Comparison of ENCODE assay signal across 10 cellular contexts in the genomic region with DNA sequence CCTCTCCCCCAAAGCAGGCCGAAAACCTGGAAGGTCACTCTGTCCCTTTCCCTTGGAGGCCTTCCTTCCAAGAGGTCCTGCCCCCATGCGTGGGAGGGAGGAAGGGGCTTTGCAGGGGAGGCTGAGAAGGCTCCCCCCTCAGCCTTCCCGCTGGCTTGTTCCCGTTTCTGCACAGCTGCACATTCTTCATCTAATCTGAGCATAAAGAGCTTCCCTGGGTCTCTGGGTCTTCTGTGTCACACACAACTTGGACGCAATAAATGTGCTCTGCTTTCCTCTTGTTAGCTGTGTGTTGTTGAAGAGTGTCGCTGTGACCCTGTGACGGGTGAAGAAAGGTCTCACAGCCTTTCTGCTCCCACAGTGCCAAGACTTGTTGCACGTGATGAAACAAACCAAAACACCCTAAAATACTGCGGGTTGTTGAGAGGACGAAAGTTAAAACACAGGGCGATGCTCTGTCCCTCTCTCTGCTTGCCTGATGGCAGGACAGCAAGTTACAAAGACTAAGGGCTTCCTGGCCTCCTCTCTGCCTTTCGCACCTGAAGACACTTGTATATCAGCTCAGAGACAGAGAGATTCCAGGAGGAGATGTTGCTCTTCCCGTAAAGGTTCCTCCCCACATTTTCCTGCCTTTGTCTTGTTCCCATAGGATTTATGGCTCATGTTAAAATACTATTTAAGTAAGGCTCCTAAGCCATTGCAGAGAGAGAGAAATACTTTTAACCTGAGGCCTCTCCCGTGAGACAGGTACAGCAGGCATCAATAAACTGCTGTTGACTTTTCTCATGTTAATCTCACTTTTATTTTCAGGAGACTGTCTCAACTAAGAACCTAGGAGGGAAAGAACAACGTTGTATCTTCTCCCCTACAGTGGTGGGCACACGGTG. TPM values are rescaled to one million over a fixed set of nuclear protein-coding genes. Genes with fewer than 3 reads are reported as not detected.
DNase-seq lines count a peak whose midpoint lies in the region; ATAC-seq and TF ChIP-seq lines count a peak whose summit lies in the region.
"Had no signal": no experiment of that assay in that cellular context is flagged by ENCODE, and none has a peak within 500 bp of the region (broad histone marks: within the 10 kb centered on the region; RNA-seq: fewer than 3 reads in every experiment).

No MANE protein-coding gene starts in this region.

- H3K27me3 ChIP-seq in ectodermal cell (ENCODE audit: control insufficient read depth, insufficient read depth, low read length, poor library complexity, severe bottlenecking): no peaks in the 10 kb centered on the region
- no peaks in the 10 kb centered on the region for H3K27me3 ChIP-seq in tibial artery
- H3K27me3 ChIP-seq in H7 (ENCODE audit: control insufficient read depth, insufficient read depth, low read length): no peaks in the 10 kb centered on the region
- H3K27me3 ChIP-seq: SJCRH30 had no signal

- H3K9me3 ChIP-seq in ectodermal cell (ENCODE audit: control insufficient read depth, low read length) (no peaks in the 10 kb centered on the region), mucosa of descending colon (no peaks in the 10 kb centered on the region), tibial artery (no peaks in the 10 kb centered on the region)
- H3K9me3 ChIP-seq: SJCRH30 had no signal

- intact Hi-C loops in mucosa of descending colon (cut with DNase I, micrococcal nuclease): no loop called here
- intact Hi-C loops in tibial artery (cut with DNase I; ENCODE audit: low total_unique reads): no loop called here

- TF ChIP-seq CTCF in mucosa of descending colon (IDR thresholded peaks at IDR 0.05) (no peak), tibial artery (IDR thresholded peaks at IDR 0.05) (no peak), glutamatergic neuron (IDR thresholded peaks at IDR 0.05; ENCODE audit: partially characterized antibody, unreplicated experiment) (no peak)

- DNase-seq in NOMO-1 treated with DMSO at 0.1 percent for 48 hours (lab: John Stamatoyannopoulos, UW; ENCODE audit: unreplicated experiment): peak; percentile 9
- no peak for DNase-seq in NOMO-1 (lab: John Stamatoyannopoulos, UW; ENCODE audit: unreplicated experiment in 2 of 2)
- DNase-seq in mucosa of descending colon: peak in 1 of 3 donors; percentile 24
- DNase-seq in tibial artery: peak in 1 of 2 donors; percentile 64
- DNase-seq in glutamatergic neuron: no peak
- no peak for DNase-seq in H7
- no peak for DNase-seq in activated T-cell treated with anti-CD3 and anti-CD28 coated beads for 4 hours

- no peak overlapping the region for H3K4me3 Mint-ChIP-seq in glutamatergic neuron (ENCODE audit: unreplicated experiment)

- H3K4me1 ChIP-seq in ectodermal cell (ENCODE audit: control insufficient read depth, insufficient read depth, low read length) (peaks cover 13% of the 10 kb centered on the region), mucosa of descending colon (ENCODE audit: low read depth) (no peaks in the 10 kb centered on the region), tibial artery (peaks cover 0 to 8% (median 0%) of the 10 kb centered on the region in 4 donors)

- H3K4me3 ChIP-seq in ectodermal cell (ENCODE audit: insufficient read depth, low read depth, low read length) (no peak overlapping the region), mucosa of descending colon (no peak overlapping the region), tibial artery (no peak overlapping the region), H7 (ENCODE audit: insufficient read depth, low read depth, low read length) (no peak overlapping the region)
- H3K4me3 ChIP-seq: SJCRH30 had no signal

- H3K4me1 Mint-ChIP-seq in glutamatergic neuron (ENCODE audit: low read depth, unreplicated experiment): peaks cover 7% of the 10 kb centered on the region

- peaks cover 2% of the 10 kb centered on the region for H3K27me3 Mint-ChIP-seq in glutamatergic neuron (ENCODE audit: unreplicated experiment)

- H3K27ac ChIP-seq in ectodermal cell (ENCODE audit: insufficient read depth, low read depth, low read length, poor library complexity, severe bottlenecking): peak overlapping the region; percentile 70
- H3K27ac ChIP-seq in tibial artery: peak overlapping the region; percentile 20 to 41
- H3K27ac ChIP-seq: 22Rv1, SJCRH30 had no signal

- H3K27ac Mint-ChIP-seq in glutamatergic neuron (ENCODE audit: unreplicated experiment): no peak overlapping the region

- H3K36me3 Mint-ChIP-seq in glutamatergic neuron (ENCODE audit: unreplicated experiment): no peaks in the 10 kb centered on the region

- peaks cover 3% of the 10 kb centered on the region for H3K9me3 Mint-ChIP-seq in glutamatergic neuron (ENCODE audit: unreplicated experiment)

- ATAC-seq in mucosa of descending colon: peak; percentile 87

- no peaks in the 10 kb centered on the region for H3K36me3 ChIP-seq in ectodermal cell (ENCODE audit: control insufficient read depth, insufficient read depth, low read length)
- no peaks in the 10 kb centered on the region for H3K36me3 ChIP-seq in mucosa of descending colon (ENCODE audit: low read depth)
- H3K36me3 ChIP-seq in tibial artery: no peaks in the 10 kb centered on the region
- H3K36me3 ChIP-seq in H7 (replicated peaks; ENCODE audit: control insufficient read depth, insufficient read depth, low read length): no peaks in the 10 kb centered on the region
- H3K36me3 ChIP-seq: SJCRH30 had no signal

- WGBS in ectodermal cell, 2 experiments: 69 to 71% methylated on average over 16 of the region's 16 CpGs

RNA-seq across cellular contexts. Expression of a gene that starts 15.4 kb away (rescaled TPM):
- polyA plus RNA-seq in ectodermal cell (2013, experiment 1 of 4): 171 TPM
- 166 TPM for polyA plus RNA-seq in ectodermal cell (2013, experiment 2 of 4)
- polyA plus RNA-seq in ectodermal cell (2013, experiment 3 of 4): 147 TPM
- polyA plus RNA-seq in ectodermal cell (2013, experiment 4 of 4): 167 TPM
- total RNA-seq in mucosa of descending colon (100 to 1,000 TPM in 2 of 3 donors, 10 to 100 TPM in 1; 76.1 to 410 (median 353) TPM), glutamatergic neuron (ENCODE audit: unreplicated experiment) (0.93 TPM)
- total RNA-seq in H7 (2014; rRNA removed; shearing (Covaris generic)): 278 and 328 TPM in 2 replicates

RNA-seq across cellular contexts. Expression of a gene that starts 22.2 kb away (rescaled TPM):
- polyA plus RNA-seq in ectodermal cell (2013, experiment 1 of 4): 30.5 TPM
- 32.4 TPM for polyA plus RNA-seq in ectodermal cell (2013, experiment 2 of 4)
- 43.7 TPM for polyA plus RNA-seq in ectodermal cell (2013, experiment 3 of 4)
- 50.2 TPM for polyA plus RNA-seq in ectodermal cell (2013, experiment 4 of 4)
- total RNA-seq in mucosa of descending colon (100 to 1,000 TPM in 1 of 3 donors, 10 to 100 TPM in 2; 80.2 to 182 (median 87.3) TPM), glutamatergic neuron (ENCODE audit: unreplicated experiment) (2.6 TPM)
- 1,398 and 1,404 TPM in 2 replicates for total RNA-seq in H7 (2014; rRNA removed; shearing (Covaris generic))

RNA-seq across cellular contexts. Expression of a gene that starts 28.4 kb away (rescaled TPM):
- 108 TPM for polyA plus RNA-seq in ectodermal cell (2013, experiment 1 of 4)
- polyA plus RNA-seq in ectodermal cell (2013, experiment 2 of 4): 103 TPM
- 96.5 TPM for polyA plus RNA-seq in ectodermal cell (2013, experiment 3 of 4)
- polyA plus RNA-seq in ectodermal cell (2013, experiment 4 of 4): 114 TPM
- 100 to 1,000 TPM in 2 of 3 donors, 10 to 100 TPM in 1; 57.2 to 254 (median 111) TPM for total RNA-seq in mucosa of descending colon
- total RNA-seq in glutamatergic neuron (ENCODE audit: unreplicated experiment): 2.5 TPM
- 374 and 379 TPM in 2 replicates for total RNA-seq in H7 (2014; rRNA removed; shearing (Covaris generic))

RNA-seq across cellular contexts. Expression of a gene that starts 33.3 kb away (rescaled TPM):
- 125 TPM for polyA plus RNA-seq in ectodermal cell (2013, experiment 1 of 4)
- polyA plus RNA-seq in ectodermal cell (2013, experiment 2 of 4): 133 TPM
- 120 TPM for polyA plus RNA-seq in ectodermal cell (2013, experiment 3 of 4)
- 119 TPM for polyA plus RNA-seq in ectodermal cell (2013, experiment 4 of 4)
- total RNA-seq in mucosa of descending colon (10 to 100 TPM in 1 of 3 donors, 1 to 10 TPM in 2; 2.1 to 11.8 (median 2.2) TPM), glutamatergic neuron (ENCODE audit: unreplicated experiment) (418 TPM)
- total RNA-seq in H7 (2014; rRNA removed; shearing (Covaris generic)): 56.0 and 62.6 TPM in 2 replicates

RNA-seq across cellular contexts. Expression of a gene that starts 36.7 kb away (rescaled TPM):
- polyA plus RNA-seq in ectodermal cell (2013, experiment 1 of 4): not detected
- not detected for polyA plus RNA-seq in ectodermal cell (2013, experiment 2 of 4)
- not detected for polyA plus RNA-seq in ectodermal cell (2013, experiment 3 of 4)
- polyA plus RNA-seq in ectodermal cell (2013, experiment 4 of 4): not detected
- total RNA-seq in mucosa of descending colon (not detected), glutamatergic neuron (ENCODE audit: unreplicated experiment) (not detected)
- not detected in 2 replicates for total RNA-seq in H7 (2014; rRNA removed; shearing (Covaris generic))
- total RNA-seq: SJCRH30 had no signal

Comparison
In these comparisons a context has a peak if more than half of its experiments do, and no peak if none do; other contexts are left out.
1. RNA of a gene that starts 15.4 kb away (total RNA-seq): 76.1 to 410 TPM in mucosa of descending colon and 278 to 328 TPM in H7; 0.93 TPM in glutamatergic neuron (single experiment); every median in the first group is over 10 times any median in the second.
2. RNA of a gene that starts 22.2 kb away (total RNA-seq): 1,398 to 1,404 TPM in H7 and 80.2 to 182 TPM in mucosa of descending colon; 2.6 TPM in glutamatergic neuron (single experiment); every median in the first group is over 10 times any median in the second.
3. RNA of a gene that starts 28.4 kb away (total RNA-seq): 374 to 379 TPM in H7 and 57.2 to 254 TPM in mucosa of descending colon; 2.5 TPM in glutamatergic neuron (single experiment); every median in the first group is over 10 times any median in the second.